Comparison of ENCODE assay signal across 8 cellular contexts in genomic region chr2:174577967-174578589, GRCh38. TPM values are rescaled to one million over a fixed set of nuclear protein-coding genes. Genes with fewer than 3 reads are reported as not detected.
DNase-seq lines count a peak whose midpoint lies in the region; ATAC-seq and TF ChIP-seq lines count a peak whose summit lies in the region.

No MANE protein-coding gene starts in this region.

- H3K4me3 ChIP-seq in DND-41 (ENCODE audit: low read depth in 1 of 2, low read length in 2 of 2) (no peak overlapping the region), H7 (ENCODE audit: insufficient read depth, low read depth, low read length) (no peak overlapping the region), adipocyte (ENCODE audit: low read length) (no peak overlapping the region)

- H3K36me3 ChIP-seq in DND-41 (ENCODE audit: insufficient read depth, low read length) (peaks cover 98% of the 10 kb centered on the region), H7 (replicated peaks; ENCODE audit: control insufficient read depth, insufficient read depth, low read length) (no peaks in the 10 kb centered on the region), adipocyte (ENCODE audit: control insufficient read depth, insufficient read depth, low read length, severe bottlenecking) (peaks cover 28% of the 10 kb centered on the region)

- no peaks in the 10 kb centered on the region for H3K4me1 ChIP-seq in DND-41 (ENCODE audit: insufficient read depth, low read length)
- H3K4me1 ChIP-seq in adipocyte (ENCODE audit: control insufficient read depth, insufficient read depth, low read length), result peaks cover 4% of the 10 kb centered on the region

- no peaks in the 10 kb centered on the region for H3K27me3 ChIP-seq in DND-41 (ENCODE audit: insufficient read depth, low read length, poor library complexity)
- H3K27me3 ChIP-seq in H7 (ENCODE audit: control insufficient read depth, insufficient read depth, low read length), result no peaks in the 10 kb centered on the region
- H3K27me3 ChIP-seq in adipocyte (replicated peaks; ENCODE audit: control insufficient read depth, insufficient read depth, low read length), result no peaks in the 10 kb centered on the region

- no peak overlapping the region for H2AFZ ChIP-seq in DND-41 (ENCODE audit: low read depth, low read length)

- H3K27ac ChIP-seq in DND-41 (ENCODE audit: low read length), result 0 out of 2 replicates have a peak overlapping the region, but pooled peaks have one; percentile 23

- H3K9me3 ChIP-seq in DND-41 (ENCODE audit: insufficient read depth, low read length, severe bottlenecking) (no peaks in the 10 kb centered on the region), adipocyte (ENCODE audit: control insufficient read depth, low read length) (no peaks in the 10 kb centered on the region)

- H3K79me2 ChIP-seq in DND-41 (ENCODE audit: insufficient read depth, low read length), result peaks cover 19% of the 10 kb centered on the region

- no peak overlapping the region for H3K9ac ChIP-seq in DND-41 (ENCODE audit: low read depth, low read length)
- peak overlapping the region; percentile 31 for H3K9ac ChIP-seq in adipocyte (ENCODE audit: low read length)

- DNase-seq in DND-41, result peak; percentile 60
- DNase-seq in H7, result peak; percentile 35
- peak; percentile 71 for DNase-seq in OCI-M1 (lab: John Stamatoyannopoulos, UW)
- DNase-seq in adipocyte (ENCODE audit: low read depth), result peak; percentile 86
- no peak for DNase-seq in left lobe of liver (ENCODE audit: low spot score)
- no peak for DNase-seq in GOT3 (lab: John Stamatoyannopoulos, UW)
- no peak for DNase-seq in NCI-H510A treated with DMSO at 0.1 percent for 48 hours (lab: John Stamatoyannopoulos, UW)

- peak; percentile 85 for ATAC-seq in DND-41 (ENCODE audit: insufficient read depth, low read depth)
- ATAC-seq in left lobe of liver, result peak; percentile 42
- no peak for ATAC-seq in HG03196 (IDR thresholded peaks at IDR 0.05; ENCODE audit: unreplicated experiment)

- H4K20me1 ChIP-seq in DND-41 (ENCODE audit: insufficient read depth, low read length), result no peaks in the 10 kb centered on the region

- no peak overlapping the region for H3K4me2 ChIP-seq in DND-41 (ENCODE audit: insufficient read depth, low read length)

- TF ChIP-seq CTCF in DND-41 (IDR thresholded peaks at IDR 0.05; ENCODE audit: borderline replicate concordance, extremely low read depth, low read length, poor library complexity, severe bottlenecking), result peak; percentile 74

RNA-seq across cellular contexts. Expression of gene WIPF1, which starts 19.5 kb away (rescaled TPM):
- 6.9 and 8.2 TPM in 2 replicates for total RNA-seq in H7 (2014; rRNA removed; shearing (Covaris generic))
- total RNA-seq in left lobe of liver, result 6.3 TPM

Comparison
In these comparisons a context has a peak if more than half of its experiments do, and no peak if none do; other contexts are left out.
1. DNase-seq: peak in DND-41 (single experiment), H7 (single experiment), OCI-M1 (single experiment) and adipocyte (single experiment); none in left lobe of liver (single experiment), GOT3 (single experiment) and NCI-H510A treated with DMSO at 0.1 percent for 48 hours (single experiment).